ENCODE assay signal across 8 cellular contexts in genomic region chr11:43643898-43644625, GRCh38. TPM values are rescaled to one million over a fixed set of nuclear protein-coding genes. Genes with fewer than 3 reads are reported as not detected.
DNase-seq lines count a peak whose midpoint lies in the region; ATAC-seq, FAIRE-seq and TF ChIP-seq lines count a peak whose summit lies in the region.

No MANE protein-coding gene starts in this region.

- no peaks in the 10 kb centered on the region for H4K20me1 ChIP-seq in DOHH2 (ENCODE audit: control insufficient read depth, insufficient read depth, low read depth, low read length)
- H4K20me1 ChIP-seq in KMS-11 (ENCODE audit: insufficient read depth), result no peaks in the 10 kb centered on the region
- H4K20me1 ChIP-seq in fibroblast of lung (ENCODE audit: control insufficient read depth, extremely low read depth, insufficient read depth, low read length), result no peaks in the 10 kb centered on the region

- peak overlapping the region; percentile 51 to 95 (median 90) for H3K27ac Mint-ChIP-seq in naive thymus-derived CD4-positive, alpha-beta T cell
- H3K27ac Mint-ChIP-seq in stimulated activated memory B cell treated with anti-CD40 and anti-IgM and Interleukin-4, amounts not matched to agents 10 μg/mL and 1 μg/mL and 100 μg/mL, for 72 hours, result peak overlapping the region; percentile 93

- H3K9me2 ChIP-seq in DOHH2 (replicated peaks; ENCODE audit: control insufficient read depth, low read length), result no peaks in the 10 kb centered on the region

- H3K9me3 ChIP-seq in DOHH2 (ENCODE audit: control insufficient read depth, insufficient read depth, low read length) (no peaks in the 10 kb centered on the region), fibroblast of lung (ENCODE audit: control insufficient read depth, insufficient read depth, low read depth, low read length) (no peaks in the 10 kb centered on the region)
- H3K9me3 ChIP-seq in naive thymus-derived CD4-positive, alpha-beta T cell (ENCODE audit: control insufficient read depth in 2 of 3, low read length in 3 of 3), result no peaks in the 10 kb centered on the region

- H3K27me3 ChIP-seq in DOHH2 (ENCODE audit: control insufficient read depth, low read length) (peaks cover 7% of the 10 kb centered on the region), KMS-11 (ENCODE audit: insufficient read depth, low read depth) (no peaks in the 10 kb centered on the region), fibroblast of lung (ENCODE audit: control insufficient read depth, insufficient read depth, low read length) (peaks cover 3% of the 10 kb centered on the region)
- H3K27me3 ChIP-seq in naive thymus-derived CD4-positive, alpha-beta T cell (ENCODE audit: control insufficient read depth in 2 of 2, insufficient read depth in 2 of 2, low read length in 2 of 2), result no peaks in the 10 kb centered on the region

- intact Hi-C loops in naive thymus-derived CD4-positive, alpha-beta T cell (cut with micrococcal nuclease), result loop anchor here (1.0 to 10.0 kb wide), 10 partner anchors 36 to 451 kb away; partner anchors contain the start of genes ALKBH3 (in 2 of the 2), HSD17B12 (in 2 of the 2), ACCS (in 1 of the 2) and API5 (in 1 of the 2)

- H3K9ac ChIP-seq in KMS-11 (peak overlapping the region; percentile 79), fibroblast of lung (ENCODE audit: insufficient read depth, low read length) (peak overlapping the region; percentile 76)

- peaks cover 7 to 31% (median 23%) of the 10 kb centered on the region in 7 donors for H3K4me1 Mint-ChIP-seq in naive thymus-derived CD4-positive, alpha-beta T cell
- peaks cover 17% of the 10 kb centered on the region for H3K4me1 Mint-ChIP-seq in stimulated activated memory B cell treated with anti-CD40 and anti-IgM and Interleukin-4, amounts not matched to agents 10 μg/mL and 1 μg/mL and 100 μg/mL, for 72 hours

- peaks cover 0 to 9% (median 0%) of the 10 kb centered on the region in 5 donors for H3K36me3 Mint-ChIP-seq in naive thymus-derived CD4-positive, alpha-beta T cell
- H3K36me3 Mint-ChIP-seq in stimulated activated memory B cell treated with anti-CD40 and anti-IgM and Interleukin-4, amounts not matched to agents 10 μg/mL and 1 μg/mL and 100 μg/mL, for 72 hours, result no peaks in the 10 kb centered on the region

- no peak overlapping the region for H3K27ac ChIP-seq in DOHH2 (ENCODE audit: low read depth, low read length)
- H3K27ac ChIP-seq in KMS-11, result peak overlapping the region; percentile 18; the same call in 1 of the 2 replicates
- peak overlapping the region; percentile 81 for H3K27ac ChIP-seq in fibroblast of lung (ENCODE audit: insufficient read depth, low read length)
- peak overlapping the region; percentile 85 for H3K27ac ChIP-seq in naive thymus-derived CD4-positive, alpha-beta T cell (ENCODE audit: low read depth, low read length)

- FAIRE-seq in RCC 7860 (lab: Jason Lieb, UNC), result no peak

- DNase-seq in RCC 7860 (ENCODE audit: low spot score) (peak; percentile 66), fibroblast of lung (ENCODE audit: low read depth in 2 of 2) (peak; percentile 87)
- peak; percentile 68 to 75 for DNase-seq in activated T-helper 1 cell treated with anti-CD3 and anti-CD28 coated beads, Interleukin-2, amount 50 U/mL, for 16 hours (ENCODE audit: low read depth in 1 of 2, low spot score in 1 of 2)
- peak; percentile 70 to 89 (median 86) for DNase-seq in naive thymus-derived CD4-positive, alpha-beta T cell

- POLR2A ChIA-PET in naive thymus-derived CD4-positive, alpha-beta T cell (lab: Charles Lee), result interaction anchor here (2.4 kb wide), 1 partner anchor 36 kb away, joined by 9 read pairs; the partner anchor contains the start of gene HSD17B12

- peaks cover 12 to 18% (median 17%) of the 10 kb centered on the region in 5 donors for H3K27me3 Mint-ChIP-seq in naive thymus-derived CD4-positive, alpha-beta T cell
- peaks cover 15% of the 10 kb centered on the region for H3K27me3 Mint-ChIP-seq in stimulated activated memory B cell treated with anti-CD40 and anti-IgM and Interleukin-4, amounts not matched to agents 10 μg/mL and 1 μg/mL and 100 μg/mL, for 72 hours

- peaks cover 15% of the 10 kb centered on the region for H3K4me1 ChIP-seq in DOHH2 (ENCODE audit: control insufficient read depth, low read length)
- H3K4me1 ChIP-seq in KMS-11 (ENCODE audit: low read depth, poor library complexity, severe bottlenecking), result peaks cover 14% of the 10 kb centered on the region
- H3K4me1 ChIP-seq in fibroblast of lung (ENCODE audit: control insufficient read depth, extremely low read depth, insufficient read depth, low read length), result peaks cover 5% of the 10 kb centered on the region
- peaks cover 7 to 10% of the 10 kb centered on the region in 2 donors for H3K4me1 ChIP-seq in naive thymus-derived CD4-positive, alpha-beta T cell (ENCODE audit: control insufficient read depth in 2 of 2, insufficient read depth in 2 of 2, low read length in 2 of 2)

- H3K9me3 Mint-ChIP-seq in naive thymus-derived CD4-positive, alpha-beta T cell, result peaks cover 0 to 2% (median 0%) of the 10 kb centered on the region in 11 donors
- no peaks in the 10 kb centered on the region for H3K9me3 Mint-ChIP-seq in stimulated activated memory B cell treated with anti-CD40 and anti-IgM and Interleukin-4, amounts not matched to agents 10 μg/mL and 1 μg/mL and 100 μg/mL, for 72 hours

- peak overlapping the region; percentile 67 for H3K4me2 ChIP-seq in DOHH2 (ENCODE audit: low read length)
- peak overlapping the region; percentile 87 for H3K4me2 ChIP-seq in KMS-11
- peak overlapping the region; percentile 96 for H3K4me2 ChIP-seq in fibroblast of lung (ENCODE audit: extremely low read depth, insufficient read depth, low read length)

- H3K4me3 ChIP-seq in DOHH2 (ENCODE audit: low read length) (peak overlapping the region; percentile 83), KMS-11 (IDR thresholded peaks at IDR 0.05; ENCODE audit: insufficient read depth, low read depth, low read length) (peak overlapping the region; percentile 41), fibroblast of lung (replicated peaks in 1 of 4; ENCODE audit: control extremely low read depth in 1 of 4, insufficient read depth in 1 of 4, low read depth in 3 of 4, low read length in 4 of 4) (peak overlapping the region; percentile 86 to 96 (median 92))
- peak overlapping the region; percentile 95 for H3K4me3 ChIP-seq in naive thymus-derived CD4-positive, alpha-beta T cell (ENCODE audit: low read length)

- H2AFZ ChIP-seq in KMS-11 (ENCODE audit: low read depth) (peak overlapping the region; percentile 91), fibroblast of lung (ENCODE audit: low read length) (peak overlapping the region; percentile 93)

- peaks cover 32% of the 10 kb centered on the region for H3K79me2 ChIP-seq in DOHH2 (ENCODE audit: control insufficient read depth, low read length)
- H3K79me2 ChIP-seq in KMS-11 (ENCODE audit: insufficient read depth, low read depth), result peaks cover 9% of the 10 kb centered on the region; the same call in 1 of the 2 replicates
- H3K79me2 ChIP-seq in fibroblast of lung (ENCODE audit: control insufficient read depth, insufficient read depth, low read length), result peaks cover 15% of the 10 kb centered on the region

- peak; percentile 99 for ATAC-seq in GM21786 (IDR thresholded peaks at IDR 0.05; ENCODE audit: unreplicated experiment)
- ATAC-seq in naive thymus-derived CD4-positive, alpha-beta T cell, result peak; percentile 100
- peak; percentile 100 for ATAC-seq in stimulated activated memory B cell treated with anti-CD40 and anti-IgM and Interleukin-4, amounts not matched to agents 10 μg/mL and 1 μg/mL and 100 μg/mL, for 72 hours

- peak overlapping the region; percentile 87 to 98 (median 94) for H3K4me3 Mint-ChIP-seq in naive thymus-derived CD4-positive, alpha-beta T cell
- peak overlapping the region; percentile 97 for H3K4me3 Mint-ChIP-seq in stimulated activated memory B cell treated with anti-CD40 and anti-IgM and Interleukin-4, amounts not matched to agents 10 μg/mL and 1 μg/mL and 100 μg/mL, for 72 hours

- no peaks in the 10 kb centered on the region for H3F3A ChIP-seq in DOHH2 (ENCODE audit: control insufficient read depth, insufficient read depth)

- no peak for TF ChIP-seq CTCF in DOHH2 (IDR thresholded peaks at IDR 0.05; ENCODE audit: low read depth, low read length, poor library complexity, severe bottlenecking)
- no peak for TF ChIP-seq CTCF in KMS-11 (conservative IDR thresholded peaks at IDR 0.05; ENCODE audit: low read depth, low read length)
- no peak for TF ChIP-seq CTCF in fibroblast of lung (conservative IDR thresholded peaks at IDR 0.05 in 1 of 2, IDR thresholded peaks at IDR 0.05 in 1 of 2; ENCODE audit: low read depth in 1 of 2, low read length in 2 of 2)

- H3K36me3 ChIP-seq in DOHH2 (ENCODE audit: control insufficient read depth, low read length) (0 out of 2 replicates have a peak, but pooled peaks cover 3% of the 10 kb centered on the region), KMS-11 (ENCODE audit: insufficient read depth) (no peaks in the 10 kb centered on the region), fibroblast of lung (ENCODE audit: control insufficient read depth, insufficient read depth, low read length) (no peaks in the 10 kb centered on the region)
- peaks cover 0 to 5% (median 0%) of the 10 kb centered on the region in 3 experiments for H3K36me3 ChIP-seq in naive thymus-derived CD4-positive, alpha-beta T cell (ENCODE audit: control insufficient read depth in 2 of 3, insufficient read depth in 3 of 3, low read length in 3 of 3)

- CTCF ChIA-PET in naive thymus-derived CD4-positive, alpha-beta T cell (lab: Charles Lee), result no interaction called here

RNA-seq across cellular contexts. Expression of gene HSD17B12, which starts 36.5 kb away (rescaled TPM):
- total RNA-seq in fibroblast of lung, result 54.2 and 122 TPM in 2 replicates
- polyA plus RNA-seq in fibroblast of lung, result 86.7 and 95.4 TPM in 2 replicates
- 63.1 and 67.4 TPM in 2 replicates for polyA plus RNA-seq in fibroblast of lung (2012)
- 44.9 and 58.1 TPM in 2 replicates for polyA minus RNA-seq in fibroblast of lung (ENCODE audit: low replicate concordance)
- 10 to 100 TPM; 21.1 to 39.5 (median 24.7) TPM for total RNA-seq in naive thymus-derived CD4-positive, alpha-beta T cell
- polyA plus RNA-seq in naive thymus-derived CD4-positive, alpha-beta T cell, result 10 to 100 TPM; 20.3 to 27.7 TPM

Comparison
In these comparisons a context has a peak if more than half of its experiments do, and no peak if none do; other contexts are left out.
1. H3K4me3 ChIP-seq: peak in every context shown above with its lines; median percentile 95 in naive thymus-derived CD4-positive, alpha-beta T cell; 92 in fibroblast of lung; 83 in DOHH2; 41 in KMS-11.